In genomic region chrX:7068939-7069367, GRCh38 we compare ENCODE assay signal across 10 cellular contexts.
DNase-seq lines count a peak whose midpoint lies in the region; ATAC-seq and TF ChIP-seq lines count a peak whose summit lies in the region.
"Had no signal": no experiment of that assay in that cellular context is flagged by ENCODE, and none has a peak within 500 bp of the region (broad histone marks: within the 10 kb centered on the region; RNA-seq: fewer than 3 reads in every experiment).

No MANE protein-coding gene starts in this region.

- no peak overlapping the region for H3K27ac ChIP-seq in esophagus squamous epithelium

- peak overlapping the region; percentile 6 for H3K27ac Mint-ChIP-seq in activated CD4-positive, alpha-beta T cell treated with anti-CD3 and anti-CD28 coated beads, Interleukin-2, amount 10 ng/mL, durations not matched to agents 7 days and 5 days

- TF ChIP-seq CTCF in mucosa of descending colon (IDR thresholded peaks at IDR 0.05): no peak
- peak in 1 of 6 experiments; percentile 19 for TF ChIP-seq CTCF in esophagus squamous epithelium (IDR thresholded peaks at IDR 0.05)

- H3K4me1 ChIP-seq in mucosa of descending colon (ENCODE audit: low read depth): no peaks in the 10 kb centered on the region
- no peaks in the 10 kb centered on the region for H3K4me1 ChIP-seq in esophagus squamous epithelium

- no peaks in the 10 kb centered on the region for H3K27me3 ChIP-seq in esophagus squamous epithelium

- CTCF ChIA-PET in activated CD4-positive, alpha-beta T cell treated with anti-CD3 and anti-CD28 coated beads, Interleukin-2, amount 10 ng/mL, durations not matched to agents 7 days and 5 days (lab: Charles Lee): no interaction called here

- H3K36me3 ChIP-seq in mucosa of descending colon (ENCODE audit: low read depth) (no peaks in the 10 kb centered on the region), esophagus squamous epithelium (no peaks in the 10 kb centered on the region)

- intact Hi-C loops in mucosa of descending colon (cut with DNase I, micrococcal nuclease) (no loop called here), esophagus squamous epithelium (cut with DNase I) (no loop called here)

- ATAC-seq in mucosa of descending colon: peak; percentile 58
- no peak for ATAC-seq in HG03135 (IDR thresholded peaks at IDR 0.05; ENCODE audit: unreplicated experiment)
- ATAC-seq: left lobe of liver had no signal

- WGBS in esophagus squamous epithelium, 2 donors: 66 to 100% methylated on average over 1 to 10 of the region's 10 CpGs

- H3K4me3 ChIP-seq in mucosa of descending colon (no peak overlapping the region), esophagus squamous epithelium (no peak overlapping the region)

- POLR2A ChIA-PET in activated CD4-positive, alpha-beta T cell treated with anti-CD3 and anti-CD28 coated beads, Interleukin-2, amount 10 ng/mL, durations not matched to agents 7 days and 5 days (lab: Charles Lee): no interaction called here

- H3K27me3 Mint-ChIP-seq in activated CD4-positive, alpha-beta T cell treated with anti-CD3 and anti-CD28 coated beads, Interleukin-2, amount 10 ng/mL, durations not matched to agents 7 days and 5 days: no peaks in the 10 kb centered on the region

- no peaks in the 10 kb centered on the region for H3K9me3 ChIP-seq in mucosa of descending colon
- no peaks in the 10 kb centered on the region for H3K9me3 ChIP-seq in esophagus squamous epithelium

- H3K4me1 Mint-ChIP-seq in activated CD4-positive, alpha-beta T cell treated with anti-CD3 and anti-CD28 coated beads, Interleukin-2, amount 10 ng/mL, durations not matched to agents 7 days and 5 days: peaks cover 32% of the 10 kb centered on the region

- DNase-seq in EL (peak; percentile 4), H4 (ENCODE audit: low spot score) (peak; percentile 4), mucosa of descending colon (no peak), NCI-H82 (lab: John Stamatoyannopoulos, UW) (no peak), SKM-1 (lab: John Stamatoyannopoulos, UW; ENCODE audit: unreplicated experiment) (no peak), esophagus squamous epithelium (lab: John Stamatoyannopoulos, UW) (no peak)
- DNase-seq in activated CD4-positive, alpha-beta T cell treated with anti-CD3 and anti-CD28 coated beads, Interleukin-2, amount 10 ng/mL, durations not matched to agents 7 days and 5 days: peak; percentile 12
- DNase-seq: NCI-H2029 treated with DMSO at 0.1 percent for 48 hours had no signal

- no peaks in the 10 kb centered on the region for H3K9me3 Mint-ChIP-seq in activated CD4-positive, alpha-beta T cell treated with anti-CD3 and anti-CD28 coated beads, Interleukin-2, amount 10 ng/mL, durations not matched to agents 7 days and 5 days

- no peak for TF ChIP-seq POLR2A in esophagus squamous epithelium (IDR thresholded peaks at IDR 0.05)

- peaks cover 9% of the 10 kb centered on the region for H3K36me3 Mint-ChIP-seq in activated CD4-positive, alpha-beta T cell treated with anti-CD3 and anti-CD28 coated beads, Interleukin-2, amount 10 ng/mL, durations not matched to agents 7 days and 5 days (ENCODE audit: low read depth)

- no peak overlapping the region for H3K4me3 Mint-ChIP-seq in activated CD4-positive, alpha-beta T cell treated with anti-CD3 and anti-CD28 coated beads, Interleukin-2, amount 10 ng/mL, durations not matched to agents 7 days and 5 days

Comparison
In these comparisons a context has a peak if more than half of its experiments do, and no peak if none do; other contexts are left out.
1. DNase-seq: peak in EL (single experiment), H4 (single experiment) and activated CD4-positive, alpha-beta T cell treated with anti-CD3 and anti-CD28 coated beads, Interleukin-2, amount 10 ng/mL, durations not matched to agents 7 days and 5 days (single experiment); none in mucosa of descending colon (0 of 3), NCI-H82 (single experiment), SKM-1 (single experiment) and esophagus squamous epithelium (single experiment).